In the genomic region with DNA sequence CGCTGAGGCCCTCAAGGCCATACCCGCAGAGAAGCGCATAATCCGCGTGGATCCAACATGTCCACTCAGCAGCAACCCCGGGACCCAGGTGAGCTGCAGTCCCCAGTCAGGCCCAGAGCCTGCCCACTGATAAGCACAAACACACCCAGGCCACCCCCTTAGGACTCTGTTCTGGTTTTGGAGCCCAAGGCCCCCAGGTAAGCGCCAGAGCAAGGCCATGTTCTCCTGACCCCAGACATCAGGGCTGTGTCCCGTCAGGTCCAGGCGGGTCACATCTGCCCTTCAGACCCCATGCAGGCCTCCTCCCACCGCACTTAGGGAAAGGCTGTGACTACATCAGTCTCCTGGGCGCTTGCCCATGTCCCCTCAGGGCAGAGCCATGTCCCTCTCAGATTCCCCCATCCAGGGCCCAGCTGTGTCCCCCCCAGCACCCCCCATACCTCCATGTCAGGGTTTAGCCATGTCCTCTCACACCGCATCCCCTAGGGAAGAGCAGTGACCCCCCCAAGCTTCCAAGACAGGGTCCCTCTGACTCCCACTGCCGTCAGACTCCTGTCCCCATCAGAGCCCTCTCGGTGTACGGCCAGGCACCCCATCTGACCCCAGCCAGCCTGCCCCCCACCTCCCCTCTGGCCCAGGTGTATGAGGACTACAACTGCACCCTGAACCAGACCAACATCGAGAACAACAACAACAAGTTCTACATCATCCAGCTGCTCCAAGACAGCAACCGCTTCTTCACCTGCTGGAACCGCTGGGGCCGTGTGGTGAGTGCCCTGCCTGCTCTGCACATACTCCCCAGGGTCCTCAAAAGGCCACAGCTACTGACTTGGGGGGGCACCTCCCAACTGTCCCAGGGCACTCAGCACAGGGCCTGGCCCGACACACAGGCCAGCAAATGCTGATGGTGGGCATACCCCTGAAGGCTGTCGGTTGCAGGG, we compare ENCODE assay signal across 2 cellular contexts.
TF ChIP-seq lines count a peak whose summit lies in the region.

No MANE protein-coding gene starts in this region.

TF ChIP-seq in SK-N-SH, 30 proteins besides CTCF, POLR2A, EP300 and RAD21:
- TF ChIP-seq TAF1 (IDR thresholded peaks at IDR 0.05; ENCODE audit: borderline replicate concordance, low read depth, low read length), result no peak
- TF ChIP-seq NFIC (IDR thresholded peaks at IDR 0.05; ENCODE audit: borderline replicate concordance), result no peak
- TF ChIP-seq NRF1 (IDR thresholded peaks at IDR 0.05; ENCODE audit: low read depth, low read length), result no peak
- no peak for TF ChIP-seq RXRA (IDR thresholded peaks at IDR 0.05; ENCODE audit: borderline replicate concordance, low read depth)

TF ChIP-seq in SK-N-SH treated with all-trans-retinoic acid at 6 μM for 48 hours, 23 proteins besides CTCF, POLR2A, EP300 and RAD21:
- no peak for TF ChIP-seq ZFP3 (CRISPR knock-in tag; IDR thresholded peaks at IDR 0.05)
- TF ChIP-seq ZC3H10 (CRISPR knock-in tag; IDR thresholded peaks at IDR 0.05), result no peak
- no peak for TF ChIP-seq PPARA (CRISPR knock-in tag; IDR thresholded peaks at IDR 0.05; ENCODE audit: borderline replicate concordance)
- TF ChIP-seq OSR1 (CRISPR knock-in tag; IDR thresholded peaks at IDR 0.05), result no peak
- TF ChIP-seq GLIS3 (CRISPR knock-in tag; IDR thresholded peaks at IDR 0.05), result no peak
- no peak for TF ChIP-seq TOX (CRISPR knock-in tag; IDR thresholded peaks at IDR 0.05; ENCODE audit: borderline replicate concordance)
- no peak for TF ChIP-seq BACH2 (CRISPR knock-in tag; IDR thresholded peaks at IDR 0.05; ENCODE audit: borderline replicate concordance)
